In genomic region chr4:94469221-94469784, GRCh38 we compare ENCODE assay signal across 21 cellular contexts. TPM values are rescaled to one million over a fixed set of nuclear protein-coding genes. Genes with fewer than 3 reads are reported as not detected.
A peak's percentile ranks its signal among the peaks of the same experiment; 100 is the strongest.
DNase-seq lines count a peak whose midpoint lies in the region; ATAC-seq and TF ChIP-seq lines count a peak whose summit lies in the region.
"Had no signal": no experiment of that assay in that cellular context is flagged by ENCODE, and none has a peak within 500 bp of the region (broad histone marks: within the 10 kb centered on the region; RNA-seq: fewer than 3 reads in every experiment).

No MANE protein-coding gene starts in this region.

- in situ Hi-C loops in GM13977 (cut with MboI; ENCODE audit: low pct_unique_long_range_greater_than_20kb, low sequenced_read_pairs, unreplicated experiment), result no loop called here

- H3K36me3 ChIP-seq in cardiac muscle cell (peaks cover 6% of the 10 kb centered on the region), A673 (ENCODE audit: insufficient read depth, low read length, poor library complexity, severe bottlenecking) (no peaks in the 10 kb centered on the region)
- H3K36me3 ChIP-seq: esophagus muscularis mucosa had no signal

- intact Hi-C loops in cardiac septum (cut with DNase I), result no loop called here
- intact Hi-C loops in left cardiac atrium (cut with DNase I), result no loop called here
- intact Hi-C loops in A673 (cut with micrococcal nuclease; ENCODE audit: unreplicated experiment), result no loop called here

- no TSS peak for BruUV-seq in A673 (replicated peaks; lab: Mats Ljungman, UMichigan)

- CTCF ChIA-PET in A673 (lab: Charles Lee), result no interaction called here

- peak; percentile 19 to 59 for ATAC-seq in left cardiac atrium
- no peak for ATAC-seq in HG03457 (IDR thresholded peaks at IDR 0.05; ENCODE audit: unreplicated experiment)
- no peak for ATAC-seq in GM21576 (IDR thresholded peaks at IDR 0.05; ENCODE audit: unreplicated experiment)
- ATAC-seq: HCT116 had no signal

- H3K4me1 ChIP-seq in cardiac muscle cell (ENCODE audit: low read depth) (peaks cover 42% of the 10 kb centered on the region), A673 (ENCODE audit: insufficient read depth, low read length, poor library complexity, severe bottlenecking) (peaks cover 4% of the 10 kb centered on the region)
- H3K4me1 ChIP-seq: BLaER1 treated with 17β-estradiol and CSF1 and Interleukin-3, amounts not matched to agents 10 nM and 100 nM had no signal

- DNase-seq in cardiac muscle cell (ENCODE audit: low read depth in 1 of 2, low spot score in 1 of 2) (no peak), cardiac septum (ENCODE audit: low spot score) (no peak), NCI-H226 (peak; percentile 52), left cardiac atrium (no peak), GM13977 (ENCODE audit: low spot score) (no peak), A673 (ENCODE audit: low spot score) (no peak)
- DNase-seq: 8988T, brain microvascular endothelial cell, DMS 273 treated with DMSO at 0.1 percent for 48 hours, GDM1, naive B cell, NCI-H1417, NCI-H2171, NCI-H774 had no signal

- H3K9me3 ChIP-seq in cardiac muscle cell (ENCODE audit: low read depth) (no peaks in the 10 kb centered on the region), A673 (ENCODE audit: low read depth, low read length, poor library complexity, severe bottlenecking) (no peaks in the 10 kb centered on the region)
- H3K9me3 ChIP-seq: esophagus muscularis mucosa had no signal

- peak overlapping the region; percentile 70 for H3K27ac ChIP-seq in cardiac muscle cell
- H3K27ac ChIP-seq in A673 (ENCODE audit: low read depth, low read length, poor library complexity, severe bottlenecking), result no peak overlapping the region
- H3K27ac ChIP-seq: BLaER1 treated with 17β-estradiol and CSF1 and Interleukin-3, amounts not matched to agents 10 nM and 100 nM; brain microvascular endothelial cell; esophagus muscularis mucosa; KMS-11 had no signal

- no peak overlapping the region for H3K4me3 ChIP-seq in cardiac muscle cell
- no peak overlapping the region for H3K4me3 ChIP-seq in A673 (ENCODE audit: low read depth, low read length, poor library complexity, severe bottlenecking)
- H3K4me3 ChIP-seq: BLaER1 treated with 17β-estradiol and CSF1 and Interleukin-3, amounts not matched to agents 10 nM and 100 nM; esophagus muscularis mucosa; lung had no signal

- TF ChIP-seq CTCF in cardiac muscle cell (IDR thresholded peaks at IDR 0.05; ENCODE audit: low read depth, low read length), result no peak
- TF ChIP-seq CTCF in GM13977 (IDR thresholded peaks at IDR 0.05; ENCODE audit: extremely low read depth, insufficient read depth, missing control alignments), result no peak
- no peak for TF ChIP-seq CTCF in A673 (conservative IDR thresholded peaks at IDR 0.05; ENCODE audit: low read depth, low read length)

- no peaks in the 10 kb centered on the region for H3K27me3 ChIP-seq in cardiac muscle cell
- no peaks in the 10 kb centered on the region for H3K27me3 ChIP-seq in A673 (replicated peaks; ENCODE audit: insufficient read depth, low read depth, low read length, poor library complexity)
- H3K27me3 ChIP-seq: BLaER1 treated with 17β-estradiol and CSF1 and Interleukin-3, amounts not matched to agents 10 nM and 100 nM; brain microvascular endothelial cell; esophagus muscularis mucosa had no signal

- POLR2A ChIA-PET in A673 (lab: Charles Lee; ENCODE audit: low non-redundant PET), result no interaction called here

RNA-seq across cellular contexts. Expression of gene PDLIM5, which starts 17.6 kb away (rescaled TPM):
- 426 and 434 TPM in 2 replicates for total RNA-seq in cardiac muscle cell
- polyA plus RNA-seq in cardiac muscle cell, result 446 and 541 TPM in 2 replicates
- total RNA-seq in cardiac septum, result 1,256 TPM
- total RNA-seq in left cardiac atrium, result 100 to 1,000 TPM; 626 to 644 TPM
- total RNA-seq in A673 (2021), result 174 and 183 TPM in 2 replicates

Comparison
In these comparisons a context has a peak if more than half of its experiments do, and no peak if none do; other contexts are left out.
1. ATAC-seq: peak in left cardiac atrium (2 of 2); none in HG03457 (single experiment) and GM21576 (single experiment).